ENCODE assay signal across 26 cellular contexts in genomic region chr9:93875330-93875729, GRCh38.
"Had no signal": no experiment of that assay in that cellular context is flagged by ENCODE, and none has a peak within 500 bp of the region (broad histone marks: within the 10 kb centered on the region; RNA-seq: fewer than 3 reads in every experiment).

No MANE protein-coding gene starts in this region.

- ATAC-seq: effector memory CD8-positive, alpha-beta T cell; esophagus mucosa; gastrocnemius medialis; heart right ventricle; left cardiac atrium; left lung; left ventricle myocardium superior; lower lobe of right lung; naive thymus-derived CD4-positive, alpha-beta T cell had no signal

- H3K36me3 ChIP-seq: colonic mucosa, esophagus squamous epithelium, gastrocnemius medialis, heart right ventricle, left lung, lower lobe of right lung had no signal

- H3K27me3 ChIP-seq: colonic mucosa, gastrocnemius medialis, left lung had no signal

- H3K27ac ChIP-seq: colonic mucosa, epithelial cell of prostate, esophagus squamous epithelium, gastrocnemius medialis, heart right ventricle, left lung, lower lobe of right lung had no signal

- H3K4me3 ChIP-seq: colonic mucosa, esophagus squamous epithelium, heart right ventricle, left lung, lower lobe of right lung had no signal

- DNase-seq: colonic mucosa; cortex of kidney; effector CD8-positive, alpha-beta T cell; effector memory CD8-positive, alpha-beta T cell; endodermal cell; erythroblast; esophagus squamous epithelium; foreskin fibroblast; foreskin melanocyte; gastrocnemius medialis; glutamatergic neuron; head of caudate nucleus; heart right ventricle; hippocampal formation; left cardiac atrium; left lung; left ventricle myocardium superior; lower lobe of right lung; mesendoderm; midbrain; naive thymus-derived CD4-positive, alpha-beta T cell had no signal

- H3K4me1 ChIP-seq: colonic mucosa, esophagus squamous epithelium, gastrocnemius medialis, heart right ventricle, left lung, lower lobe of right lung had no signal

- H3K9me3 ChIP-seq: colonic mucosa had no signal

- FAIRE-seq: endometrium, islet of Langerhans, keratinocyte had no signal
